In genomic region chr5:80054682-80055081, GRCh38 we compare ENCODE assay signal across 23 cellular contexts. TPM values are rescaled to one million over a fixed set of nuclear protein-coding genes. Genes with fewer than 3 reads are reported as not detected.
DNase-seq lines count a peak whose midpoint lies in the region; ATAC-seq and TF ChIP-seq lines count a peak whose summit lies in the region.
"Had no signal": no experiment of that assay in that cellular context is flagged by ENCODE, and none has a peak within 500 bp of the region (broad histone marks: within the 10 kb centered on the region; RNA-seq: fewer than 3 reads in every experiment).

No MANE protein-coding gene starts in this region.

- H3K4me3 ChIP-seq in GM23248 (no peak overlapping the region), RWPE2 (ENCODE audit: severe bottlenecking) (no peak overlapping the region), foreskin fibroblast (ENCODE audit: low read depth in 1 of 2, low read length in 2 of 2) (no peak overlapping the region)
- H3K4me3 ChIP-seq in CD8-positive, alpha-beta T cell (ENCODE audit: low read depth, low read length) = no peak overlapping the region
- H3K4me3 ChIP-seq: ascending aorta, SK-N-MC, vagina had no signal

- DNase-seq in AG08395 (ENCODE audit: low spot score) (peak; percentile 62), GM23248 (peak; percentile 65), RWPE2 (ENCODE audit: low spot score) (no peak), foreskin fibroblast (peak; percentile 51 to 54), type B pancreatic cell (ENCODE audit: extremely low spot score, unreplicated experiment) (no peak), D341Med (ENCODE audit: low spot score) (no peak)
- DNase-seq in activated effector memory CD4-positive, alpha-beta T cell treated with anti-CD3 and anti-CD28 coated beads, Interleukin-2, amount 50 U/mL, for 16 hours = no peak
- no peak for DNase-seq in CD8-positive, alpha-beta T cell
- DNase-seq: activated CD8-positive, alpha-beta T cell treated with anti-CD3 and anti-CD28 coated beads for 36 hours; activated naive CD4-positive, alpha-beta T cell treated with anti-CD3 and anti-CD28 coated beads, Interleukin-2, amount 10 ng/mL, durations not matched to agents 7 days and 5 days; CD4-positive, alpha-beta T cell; effector memory CD8-positive, alpha-beta T cell; HFFc6; midbrain; NCI-H1436; NCI-H774; nephron progenitor cell had no signal

- no peaks in the 10 kb centered on the region for H3K36me3 ChIP-seq in GM23248 (ENCODE audit: low read depth)
- H3K36me3 ChIP-seq in RWPE2 (ENCODE audit: low read depth) = no peaks in the 10 kb centered on the region
- H3K36me3 ChIP-seq in CD8-positive, alpha-beta T cell (ENCODE audit: insufficient read depth, low read length) = no peaks in the 10 kb centered on the region
- H3K36me3 ChIP-seq: ascending aorta, vagina had no signal

- peaks cover 9% of the 10 kb centered on the region for H3K4me1 Mint-ChIP-seq in type B pancreatic cell (ENCODE audit: unreplicated experiment)
- H3K4me1 Mint-ChIP-seq in CD8-positive, alpha-beta T cell (ENCODE audit: low read depth) = no peaks in the 10 kb centered on the region
- H3K4me1 Mint-ChIP-seq: activated naive CD4-positive, alpha-beta T cell treated with anti-CD3 and anti-CD28 coated beads, Interleukin-2, amount 10 ng/mL, durations not matched to agents 7 days and 5 days had no signal

- POLR2A ChIA-PET in CD8-positive, alpha-beta T cell (lab: Charles Lee) = no interaction called here

- H3K4me3 Mint-ChIP-seq in type B pancreatic cell = no peak overlapping the region
- no peak overlapping the region for H3K4me3 Mint-ChIP-seq in CD8-positive, alpha-beta T cell
- H3K4me3 Mint-ChIP-seq: activated CD8-positive, alpha-beta T cell treated with anti-CD3 and anti-CD28 coated beads for 36 hours; activated naive CD4-positive, alpha-beta T cell treated with anti-CD3 and anti-CD28 coated beads, Interleukin-2, amount 10 ng/mL, durations not matched to agents 7 days and 5 days; CD4-positive, alpha-beta T cell; effector memory CD8-positive, alpha-beta T cell; HFFc6; nephron progenitor cell; WTC11 had no signal

- H3K27me3 Mint-ChIP-seq in type B pancreatic cell = peaks cover 20% of the 10 kb centered on the region
- peaks cover 3% of the 10 kb centered on the region for H3K27me3 Mint-ChIP-seq in CD8-positive, alpha-beta T cell (ENCODE audit: low read depth)
- H3K27me3 Mint-ChIP-seq: CD4-positive, alpha-beta T cell had no signal

- peak; percentile 96 for ATAC-seq in RWPE2 (ENCODE audit: low read depth)
- ATAC-seq in CD8-positive, alpha-beta T cell = no peak
- ATAC-seq: activated CD8-positive, alpha-beta T cell treated with anti-CD3 and anti-CD28 coated beads for 36 hours; effector memory CD8-positive, alpha-beta T cell; left lobe of liver; sciatic nerve; WTC11 had no signal

- intact Hi-C loops in CD8-positive, alpha-beta T cell (cut with DNase I, micrococcal nuclease) = no loop called here

- H3K27ac ChIP-seq in GM23248 = no peak overlapping the region
- peak overlapping the region; percentile 35 for H3K27ac ChIP-seq in RWPE2 (ENCODE audit: poor library complexity, severe bottlenecking)
- H3K27ac ChIP-seq in CD8-positive, alpha-beta T cell (ENCODE audit: low read depth, low read length) = no peak overlapping the region
- H3K27ac ChIP-seq: ascending aorta, SK-N-MC, vagina had no signal

- CTCF ChIA-PET in CD8-positive, alpha-beta T cell (lab: Charles Lee) = no interaction called here

- no peaks in the 10 kb centered on the region for H3K27me3 ChIP-seq in GM23248 (replicated peaks; ENCODE audit: insufficient read depth)
- H3K27me3 ChIP-seq in RWPE2 (ENCODE audit: insufficient read depth, poor library complexity, severe bottlenecking) = no peaks in the 10 kb centered on the region
- H3K27me3 ChIP-seq in CD8-positive, alpha-beta T cell (ENCODE audit: insufficient read depth, low read length) = no peaks in the 10 kb centered on the region
- H3K27me3 ChIP-seq: ascending aorta, vagina had no signal

- no peaks in the 10 kb centered on the region for H3K36me3 Mint-ChIP-seq in type B pancreatic cell
- no peaks in the 10 kb centered on the region for H3K36me3 Mint-ChIP-seq in CD8-positive, alpha-beta T cell
- H3K36me3 Mint-ChIP-seq: activated naive CD4-positive, alpha-beta T cell treated with anti-CD3 and anti-CD28 coated beads, Interleukin-2, amount 10 ng/mL, durations not matched to agents 7 days and 5 days; WTC11 had no signal

- H4K20me1 ChIP-seq in GM23248 (ENCODE audit: insufficient read depth) = no peaks in the 10 kb centered on the region

- in situ Hi-C loops in GM23248 (cut with MboI) = no loop called here

- no peaks in the 10 kb centered on the region for H3K79me2 ChIP-seq in GM23248 (ENCODE audit: insufficient read depth)

- 61 to 62% methylated on average over 5 of the region's 5 CpGs for WGBS in GM23248 (ENCODE audit: low coverage in 1 of 2, low lambda C conversion rate in 2 of 2, missing lambda C conversion rate in 2 of 2), 2 experiments

- no peaks in the 10 kb centered on the region for H3K4me1 ChIP-seq in GM23248 (ENCODE audit: insufficient read depth)
- peaks cover 18% of the 10 kb centered on the region for H3K4me1 ChIP-seq in RWPE2 (ENCODE audit: insufficient read depth, poor library complexity, severe bottlenecking)
- H3K4me1 ChIP-seq in CD8-positive, alpha-beta T cell (ENCODE audit: insufficient read depth, low read length) = no peaks in the 10 kb centered on the region
- H3K4me1 ChIP-seq: ascending aorta, vagina had no signal

- TF ChIP-seq CTCF in RWPE2 (IDR thresholded peaks at IDR 0.05; ENCODE audit: poor library complexity, severe bottlenecking) = no peak
- no peak for TF ChIP-seq CTCF in foreskin fibroblast (IDR thresholded peaks at IDR 0.05; ENCODE audit: low read depth, low read length)
- no peak for TF ChIP-seq CTCF in type B pancreatic cell (conservative IDR thresholded peaks at IDR 0.05)
- no peak for TF ChIP-seq CTCF in CD8-positive, alpha-beta T cell (IDR thresholded peaks at IDR 0.05)

- H3K9ac ChIP-seq in GM23248 = no peak overlapping the region

- H3K4me2 ChIP-seq in GM23248 (ENCODE audit: unreplicated experiment) = no peak overlapping the region

- no peaks in the 10 kb centered on the region for H3K9me2 ChIP-seq in GM23248 (ENCODE audit: insufficient read depth)

- H3K9me3 ChIP-seq in GM23248 (ENCODE audit: low read depth) = no peaks in the 10 kb centered on the region
- no peaks in the 10 kb centered on the region for H3K9me3 ChIP-seq in RWPE2 (ENCODE audit: severe bottlenecking)
- H3K9me3 ChIP-seq in CD8-positive, alpha-beta T cell (ENCODE audit: low read length) = no peaks in the 10 kb centered on the region
- H3K9me3 ChIP-seq: ascending aorta, vagina had no signal

- H2AFZ ChIP-seq in GM23248 = no peak overlapping the region

- H3K27ac Mint-ChIP-seq in type B pancreatic cell = no peak overlapping the region
- no peak overlapping the region for H3K27ac Mint-ChIP-seq in CD8-positive, alpha-beta T cell
- H3K27ac Mint-ChIP-seq: activated CD8-positive, alpha-beta T cell treated with anti-CD3 and anti-CD28 coated beads for 36 hours; activated naive CD4-positive, alpha-beta T cell treated with anti-CD3 and anti-CD28 coated beads, Interleukin-2, amount 10 ng/mL, durations not matched to agents 7 days and 5 days; CD4-positive, alpha-beta T cell; effector memory CD8-positive, alpha-beta T cell; HFFc6; nephron progenitor cell had no signal

- H3K9me3 Mint-ChIP-seq in type B pancreatic cell = no peaks in the 10 kb centered on the region
- no peaks in the 10 kb centered on the region for H3K9me3 Mint-ChIP-seq in CD8-positive, alpha-beta T cell
- H3K9me3 Mint-ChIP-seq: activated CD8-positive, alpha-beta T cell treated with anti-CD3 and anti-CD28 coated beads for 36 hours; activated naive CD4-positive, alpha-beta T cell treated with anti-CD3 and anti-CD28 coated beads, Interleukin-2, amount 10 ng/mL, durations not matched to agents 7 days and 5 days; CD4-positive, alpha-beta T cell; effector memory CD8-positive, alpha-beta T cell; HFFc6; nephron progenitor cell; WTC11 had no signal

- H3F3A ChIP-seq in GM23248 (ENCODE audit: insufficient read depth) = no peaks in the 10 kb centered on the region

RNA-seq across cellular contexts. Expression of gene THBS4, which starts 19.5 kb away (rescaled TPM):
- under 0.01 and 0.43 TPM in 2 replicates for total RNA-seq in GM23248 (2014; rRNA removed; shearing (Covaris generic))
- 0.70 and 0.74 TPM in 2 replicates for polyA plus RNA-seq in GM23248 (2016; fragmentation: Nextera tagmentation; extraction: Ambion mirVana)
- 8.8 and 16.6 TPM in 2 replicates for total RNA-seq in type B pancreatic cell (ENCODE audit: low replicate concordance)
- total RNA-seq in CD8-positive, alpha-beta T cell = not detected
- total RNA-seq: ascending aorta had no signal

Comparison
In these comparisons a context has a peak if more than half of its experiments do, and no peak if none do; other contexts are left out.
1. DNase-seq: peak in AG08395 (single experiment), GM23248 (single experiment) and foreskin fibroblast (2 of 2); none in RWPE2 (single experiment), type B pancreatic cell (single experiment), activated effector memory CD4-positive, alpha-beta T cell treated with anti-CD3 and anti-CD28 coated beads, Interleukin-2, amount 50 U/mL, for 16 hours (single experiment), D341Med (single experiment) and CD8-positive, alpha-beta T cell (0 of 7).